27 cellular contexts compared by ENCODE assay signal in genomic region chr1:31207590-31207989, GRCh38. TPM values are rescaled to one million over a fixed set of nuclear protein-coding genes. Genes with fewer than 3 reads are reported as not detected.
"Had no signal": no experiment of that assay in that cellular context is flagged by ENCODE, and none has a peak within 500 bp of the region (broad histone marks: within the 10 kb centered on the region; RNA-seq: fewer than 3 reads in every experiment).

No MANE protein-coding gene starts in this region.

- DNase-seq: central memory CD4-positive, alpha-beta T cell; dermis blood vessel endothelial cell; effector memory CD8-positive, alpha-beta T cell; head of caudate nucleus; left colon; left ventricle myocardium superior; lower lobe of right lung; naive thymus-derived CD8-positive, alpha-beta T cell; stimulated activated CD4-positive, alpha-beta T cell treated with anti-CD3 and anti-CD28 coated beads, Interleukin-12 subunit alpha, Interleukin-12 subunit beta, amount 100 ng/mL, for 4 hours; stimulated activated CD4-positive, alpha-beta T cell treated with anti-CD3 and anti-CD28 coated beads, Interleukin-1b, Interleukin-23, amount 100 ng/mL, for 48 hours; stimulated activated CD4-positive, alpha-beta T cell treated with anti-CD3 and anti-CD28 coated beads, Interleukin-4, amount 100 ng/mL, for 1 hour; stimulated activated naive CD4-positive, alpha-beta T cell treated with Interleukin-2 at 50 U/mL for 16 hours; transverse colon; upper lobe of right lung; uterus had no signal

- H3K9me3 ChIP-seq: lower lobe of right lung, right atrium auricular region, transverse colon, upper lobe of right lung, uterus had no signal

- H3K36me3 Mint-ChIP-seq: stimulated activated effector memory CD8-positive, alpha-beta T cell treated with anti-CD3 and anti-CD28 coated beads, Interleukin-12 subunit alpha, Interleukin-12 subunit beta, amount 100 ng/mL, for 72 hours had no signal

- H3K4me3 ChIP-seq: coronary artery, lower lobe of right lung, right atrium auricular region, smooth muscle cell, transverse colon, upper lobe of right lung, uterus had no signal

- ATAC-seq: effector memory CD8-positive, alpha-beta T cell; left colon; left ventricle myocardium superior; lower lobe of right lung; naive thymus-derived CD8-positive, alpha-beta T cell; sciatic nerve; stimulated activated effector memory CD8-positive, alpha-beta T cell treated with anti-CD3 and anti-CD28 coated beads, Interleukin-12 subunit alpha, Interleukin-12 subunit beta, amount 100 ng/mL, for 72 hours had no signal

- H3K4me1 Mint-ChIP-seq: naive thymus-derived CD8-positive, alpha-beta T cell; stimulated activated effector memory CD8-positive, alpha-beta T cell treated with anti-CD3 and anti-CD28 coated beads, Interleukin-12 subunit alpha, Interleukin-12 subunit beta, amount 100 ng/mL, for 72 hours had no signal

- H3K36me3 ChIP-seq: lower lobe of right lung, right atrium auricular region, transverse colon, upper lobe of right lung, uterus had no signal

- H3K9me3 Mint-ChIP-seq: effector memory CD8-positive, alpha-beta T cell; neural crest cell; stimulated activated effector memory CD8-positive, alpha-beta T cell treated with anti-CD3 and anti-CD28 coated beads, Interleukin-12 subunit alpha, Interleukin-12 subunit beta, amount 100 ng/mL, for 72 hours had no signal

- H3K27ac ChIP-seq: coronary artery, lower lobe of right lung, parathyroid adenoma, right atrium auricular region, transverse colon, upper lobe of right lung, uterus had no signal

- H3K27me3 Mint-ChIP-seq: progenitor cell of endocrine pancreas had no signal

- H3K27ac Mint-ChIP-seq: effector memory CD8-positive, alpha-beta T cell; naive thymus-derived CD8-positive, alpha-beta T cell; progenitor cell of endocrine pancreas; stimulated activated effector memory CD8-positive, alpha-beta T cell treated with anti-CD3 and anti-CD28 coated beads, Interleukin-12 subunit alpha, Interleukin-12 subunit beta, amount 100 ng/mL, for 72 hours had no signal

- H3K4me3 Mint-ChIP-seq: effector memory CD8-positive, alpha-beta T cell; naive thymus-derived CD8-positive, alpha-beta T cell; neural crest cell; stimulated activated effector memory CD8-positive, alpha-beta T cell treated with anti-CD3 and anti-CD28 coated beads, Interleukin-12 subunit alpha, Interleukin-12 subunit beta, amount 100 ng/mL, for 72 hours had no signal

- H3K4me1 ChIP-seq: lower lobe of right lung, parathyroid adenoma, right atrium auricular region, transverse colon, upper lobe of right lung, uterus had no signal

- H3K27me3 ChIP-seq: right atrium auricular region, transverse colon, upper lobe of right lung, uterus had no signal

RNA-seq across cellular contexts. Expression of gene NKAIN1, which starts 32.1 kb away (rescaled TPM):
- total RNA-seq: dermis blood vessel endothelial cell; fibroblast of villous mesenchyme; glomerular endothelial cell; left ventricle myocardium superior; lower lobe of right lung; mesenteric fat pad; naive thymus-derived CD8-positive, alpha-beta T cell; osteoblast; right atrium auricular region; smooth muscle cell; transverse colon; upper lobe of right lung had no signal
